16 cellular contexts compared by ENCODE assay signal in the genomic region with DNA sequence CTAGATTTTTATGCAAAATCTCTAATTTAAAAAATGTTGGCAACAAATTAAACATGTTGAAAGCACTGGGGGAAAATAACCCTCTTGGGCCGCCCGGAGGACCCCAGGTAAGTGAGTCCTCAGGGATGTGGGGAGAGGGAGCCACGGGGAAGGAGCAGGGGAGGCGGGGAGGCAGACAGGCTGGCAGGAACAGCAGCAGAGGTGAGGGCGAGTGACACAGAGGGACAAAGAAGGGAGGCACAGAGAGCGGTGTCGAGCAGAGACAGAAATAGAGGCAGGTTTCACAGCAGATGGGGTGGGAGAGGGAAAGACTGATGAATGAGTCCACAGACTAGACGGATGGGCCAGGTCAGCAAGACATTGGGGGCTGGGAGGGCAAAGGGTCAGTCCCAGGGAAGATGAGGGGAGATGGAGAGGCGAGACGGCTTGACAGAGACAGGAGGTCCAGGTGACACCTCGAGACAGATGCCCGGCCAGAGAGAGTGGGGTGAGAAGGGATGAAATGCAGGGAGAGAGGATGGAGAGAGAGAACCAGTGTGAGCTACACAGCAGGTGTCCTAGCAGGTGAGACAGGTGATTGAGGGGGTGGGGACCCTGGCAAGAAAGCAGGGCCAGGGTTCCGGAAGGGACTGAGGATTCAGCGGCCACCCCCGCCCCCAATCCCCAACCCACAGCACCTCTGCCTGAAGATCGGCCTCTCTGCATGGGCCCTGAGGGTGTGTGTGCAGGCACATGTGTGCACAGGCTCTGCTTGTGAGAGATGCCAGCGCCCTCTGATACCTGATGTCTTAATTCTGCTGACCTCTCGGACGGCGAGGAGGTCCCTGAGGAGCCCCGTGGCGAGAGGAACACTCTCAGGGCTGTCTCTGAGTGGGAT. TPM values are rescaled to one million over a fixed set of nuclear protein-coding genes. Genes with fewer than 3 reads are reported as not detected.
DNase-seq lines count a peak whose midpoint lies in the region.
"Had no signal": no experiment of that assay in that cellular context is flagged by ENCODE, and none has a peak within 500 bp of the region (broad histone marks: within the 10 kb centered on the region; RNA-seq: fewer than 3 reads in every experiment).

No MANE protein-coding gene starts in this region.

- H3K4me3 Mint-ChIP-seq in T-helper 1 cell treated with Interleukin-12 subunit alpha and Interleukin-12 subunit beta and Interleukin-4 antibody, amounts not matched to agents 30 μg/mL and 1 μg/mL, for 36 hours = no peak overlapping the region

- H3K4me1 Mint-ChIP-seq in T-helper 1 cell treated with Interleukin-12 subunit alpha and Interleukin-12 subunit beta and Interleukin-4 antibody, amounts not matched to agents 30 μg/mL and 1 μg/mL, for 36 hours (ENCODE audit: low read depth) = peaks cover 9% of the 10 kb centered on the region

- DNase-seq in T-helper 1 cell = no peak
- DNase-seq in islet precursor cell = peak; percentile 54
- no peak for DNase-seq in kidney tubule cell (ENCODE audit: low spot score)
- no peak for DNase-seq in 8988T
- DNase-seq in RPMI8226 = no peak
- DNase-seq: DMS 273 treated with DMSO at 0.1 percent for 48 hours, GDM1, KG1, NCI-H524 treated with DMSO at 0.1 percent for 48 hours, SIG-M5 had no signal

- H3K9me3 Mint-ChIP-seq in T-helper 1 cell treated with Interleukin-12 subunit alpha and Interleukin-12 subunit beta and Interleukin-4 antibody, amounts not matched to agents 30 μg/mL and 1 μg/mL, for 36 hours = no peaks in the 10 kb centered on the region

- peak overlapping the region; percentile 34 for H3K27ac Mint-ChIP-seq in T-helper 1 cell treated with Interleukin-12 subunit alpha and Interleukin-12 subunit beta and Interleukin-4 antibody, amounts not matched to agents 30 μg/mL and 1 μg/mL, for 36 hours

- H3K27me3 Mint-ChIP-seq in T-helper 1 cell treated with Interleukin-12 subunit alpha and Interleukin-12 subunit beta and Interleukin-4 antibody, amounts not matched to agents 30 μg/mL and 1 μg/mL, for 36 hours (ENCODE audit: low read depth) = peaks cover 41% of the 10 kb centered on the region

- H3K36me3 Mint-ChIP-seq in T-helper 1 cell treated with Interleukin-12 subunit alpha and Interleukin-12 subunit beta and Interleukin-4 antibody, amounts not matched to agents 30 μg/mL and 1 μg/mL, for 36 hours (ENCODE audit: low read depth) = no peaks in the 10 kb centered on the region

- H3K27ac ChIP-seq in cingulate gyrus (ENCODE audit: low read depth, low read length) (peak overlapping the region; percentile 39), temporal lobe (ENCODE audit: low read depth, low read length) (peak overlapping the region; percentile 17)
- H3K27ac ChIP-seq: BLaER1 treated with 17β-estradiol and CSF1 and Interleukin-3, amounts not matched to agents 10 nM and 100 nM had no signal

RNA-seq across cellular contexts. Expression of a gene that starts 3.8 kb away (rescaled TPM):
- 67.4 TPM for total RNA-seq in temporal lobe
- total RNA-seq: GM12878 had no signal

RNA-seq across cellular contexts. Expression of a gene that starts 50.8 kb away (rescaled TPM):
- total RNA-seq in temporal lobe = 0.98 TPM
- total RNA-seq: A172, GM12878 had no signal

RNA-seq across cellular contexts. Expression of a gene that starts 53.5 kb away (rescaled TPM):
- 6.1 TPM for total RNA-seq in temporal lobe
